ENCODE assay signal across 12 cellular contexts in genomic region chr11:68032003-68032402, GRCh38. TPM values are rescaled to one million over a fixed set of nuclear protein-coding genes. Genes with fewer than 3 reads are reported as not detected.
A peak's percentile ranks its signal among the peaks of the same experiment; 100 is the strongest.
DNase-seq lines count a peak whose midpoint lies in the region; ATAC-seq and TF ChIP-seq lines count a peak whose summit lies in the region.
"Had no signal": no experiment of that assay in that cellular context is flagged by ENCODE, and none has a peak within 500 bp of the region (broad histone marks: within the 10 kb centered on the region; RNA-seq: fewer than 3 reads in every experiment).

No MANE protein-coding gene starts in this region.

- TF ChIP-seq CTCF in heart left ventricle (IDR thresholded peaks at IDR 0.05) (no peak), WTC11 (IDR thresholded peaks at IDR 0.05) (no peak), gastroesophageal sphincter (IDR thresholded peaks at IDR 0.05) (no peak)

- peaks cover 19% of the 10 kb centered on the region for H3K4me1 Mint-ChIP-seq in WTC11
- peaks cover 19 to 38% of the 10 kb centered on the region in 2 donors for H3K4me1 Mint-ChIP-seq in stimulated activated naive B cell treated with anti-CD40 and anti-IgM and Interleukin-4, amounts not matched to agents 10 μg/mL and 1 μg/mL and 100 μg/mL, for 72 hours

- peak overlapping the region; percentile 65 for H3K27ac Mint-ChIP-seq in WTC11
- no peak overlapping the region for H3K27ac Mint-ChIP-seq in stimulated activated naive B cell treated with anti-CD40 and anti-IgM and Interleukin-4, amounts not matched to agents 10 μg/mL and 1 μg/mL and 100 μg/mL, for 72 hours

- ATAC-seq in heart left ventricle (no peak), Right ventricle myocardium superior (ENCODE audit: poor library complexity) (no peak), WTC11 (no peak), gastroesophageal sphincter (no peak), GM21390 (IDR thresholded peaks at IDR 0.05; ENCODE audit: unreplicated experiment) (no peak), sciatic nerve (no peak)
- no peak for ATAC-seq in stimulated activated naive B cell treated with anti-CD40 and anti-IgM and Interleukin-4, amounts not matched to agents 10 μg/mL and 1 μg/mL and 100 μg/mL, for 72 hours (replicated peaks)

- H3K4me1 ChIP-seq in heart left ventricle (peaks cover 0 to 60% (median 41%) of the 10 kb centered on the region in 12 donors), gastroesophageal sphincter (peaks cover 0 to 51% (median 18%) of the 10 kb centered on the region in 3 donors)

- H3K36me3 Mint-ChIP-seq in WTC11 = peaks cover 9% of the 10 kb centered on the region
- H3K36me3 Mint-ChIP-seq in stimulated activated naive B cell treated with anti-CD40 and anti-IgM and Interleukin-4, amounts not matched to agents 10 μg/mL and 1 μg/mL and 100 μg/mL, for 72 hours = peaks cover 17 to 19% of the 10 kb centered on the region in 2 donors

- H3K9me3 Mint-ChIP-seq in WTC11 = no peaks in the 10 kb centered on the region
- no peaks in the 10 kb centered on the region for H3K9me3 Mint-ChIP-seq in stimulated activated naive B cell treated with anti-CD40 and anti-IgM and Interleukin-4, amounts not matched to agents 10 μg/mL and 1 μg/mL and 100 μg/mL, for 72 hours

- intact Hi-C loops in heart left ventricle (cut with DNase I) = loop anchor here in 3 of 10 donors (10.0 kb wide), 3 partner anchors 93 to 183 kb away; partner anchors contain the start of genes CHKA (in 2 of the 3) and KMT5B (in 1 of the 3)
- intact Hi-C loops in Right ventricle myocardium superior (cut with DNase I) = loop anchor here (10.0 kb wide), 1 partner anchor 93 kb away; the partner anchor contains the start of gene CHKA
- intact Hi-C loops in sciatic nerve (cut with DNase I) = loop anchor here (10.0 kb wide), 1 partner anchor 93 kb away; the partner anchor contains the start of gene CHKA

- H3K27ac ChIP-seq in heart left ventricle (peak overlapping the region in 9 of 12 donors; percentile 85 to 98 (median 93)), gastroesophageal sphincter (peak overlapping the region in 3 of 4 donors; percentile 89 to 92 (median 91))

- no peak for TF ChIP-seq EP300 in gastroesophageal sphincter (IDR thresholded peaks at IDR 0.05)

- 73 to 80% (median 76%) methylated on average over 6 to 9 of the region's 9 CpGs for WGBS in heart left ventricle, 4 donors
- 71 to 88% methylated on average over 2 to 9 of the region's 9 CpGs for WGBS in gastroesophageal sphincter (ENCODE audit: low coverage in 1 of 2), 2 donors

- no peak for TF ChIP-seq POLR2A in heart left ventricle (IDR thresholded peaks at IDR 0.05)
- no peak for TF ChIP-seq POLR2A in gastroesophageal sphincter (IDR thresholded peaks at IDR 0.05)

- peaks cover 0 to 41% (median 16%) of the 10 kb centered on the region in 9 donors for H3K36me3 ChIP-seq in heart left ventricle
- H3K36me3 ChIP-seq in gastroesophageal sphincter = peaks cover 0 to 56% of the 10 kb centered on the region in 2 donors

- no peaks in the 10 kb centered on the region for H3K27me3 Mint-ChIP-seq in WTC11 (ENCODE audit: low read depth)
- H3K27me3 Mint-ChIP-seq in stimulated activated naive B cell treated with anti-CD40 and anti-IgM and Interleukin-4, amounts not matched to agents 10 μg/mL and 1 μg/mL and 100 μg/mL, for 72 hours = no peaks in the 10 kb centered on the region

- no peak for DNase-seq in heart left ventricle
- DNase-seq in Right ventricle myocardium superior = no peak
- DNase-seq in WTC11 (ENCODE audit: low spot score) = no peak
- no peak for DNase-seq in stimulated activated naive B cell treated with anti-CD40 and anti-IgM and Interleukin-4, amounts not matched to agents 10 μg/mL and 1 μg/mL and 100 μg/mL, for 72 hours
- DNase-seq in AG20443 (ENCODE audit: low spot score) = no peak
- no peak for DNase-seq in sciatic nerve (ENCODE audit: low spot score)
- DNase-seq: activated CD4-positive, alpha-beta T cell treated with anti-CD3 and anti-CD28 coated beads, Interleukin-2, amount 50 U/mL, for 1 hour; cortex of kidney; NCI-H524; stimulated activated CD4-positive, alpha-beta T cell treated with anti-CD3 and anti-CD28 coated beads, Interleukin-2, amount 100 ng/mL, for 24 hours had no signal

- H3K4me3 ChIP-seq in heart left ventricle (peak overlapping the region in 6 of 12 donors; percentile 65 to 94 (median 88)), gastroesophageal sphincter (peak overlapping the region in 1 of 2 donors; percentile 87)

- H3K9me3 ChIP-seq in heart left ventricle (no peaks in the 10 kb centered on the region), gastroesophageal sphincter (no peaks in the 10 kb centered on the region)

- no peaks in the 10 kb centered on the region for H3K27me3 ChIP-seq in heart left ventricle
- no peaks in the 10 kb centered on the region for H3K27me3 ChIP-seq in gastroesophageal sphincter

- POLR2A ChIA-PET in WTC11 (lab: Charles Lee) = no interaction called here

- peak overlapping the region; percentile 96 for H3K4me3 Mint-ChIP-seq in WTC11
- H3K4me3 Mint-ChIP-seq in stimulated activated naive B cell treated with anti-CD40 and anti-IgM and Interleukin-4, amounts not matched to agents 10 μg/mL and 1 μg/mL and 100 μg/mL, for 72 hours = peak overlapping the region; percentile 88 to 95

- CTCF ChIA-PET in WTC11 (lab: Charles Lee) = interaction anchor here (0.9 kb wide), 1 partner anchor 177 kb away, joined by 3 read pairs; no protein-coding TSS in a partner anchor

TF ChIP-seq in WTC11, 78 proteins besides CTCF, POLR2A, EP300 and RAD21 (continues in another document):
- TF ChIP-seq TP53 (CRISPR knock-in tag; IDR thresholded peaks at IDR 0.05) (no peak), TCF7 (CRISPR knock-in tag; IDR thresholded peaks at IDR 0.05; ENCODE audit: low read depth) (no peak), NR1H2 (CRISPR knock-in tag; IDR thresholded peaks at IDR 0.05) (no peak), ZNF671 (CRISPR knock-in tag; IDR thresholded peaks at IDR 0.05) (no peak), IRF1 (CRISPR knock-in tag; IDR thresholded peaks at IDR 0.05) (no peak), FOXJ3 (CRISPR knock-in tag; IDR thresholded peaks at IDR 0.05; ENCODE audit: borderline replicate concordance) (no peak), USF1 (CRISPR knock-in tag; IDR thresholded peaks at IDR 0.05) (no peak), ZNF281 (CRISPR knock-in tag; IDR thresholded peaks at IDR 0.05) (no peak), FOXP1 (CRISPR knock-in tag; IDR thresholded peaks at IDR 0.05; ENCODE audit: borderline replicate concordance) (no peak)

RNA-seq across cellular contexts. Expression of gene NDUFS8, which starts 1.5 kb away (rescaled TPM):
- total RNA-seq in heart left ventricle (100 to 1,000 TPM; 262 to 948 (median 365) TPM), Right ventricle myocardium superior (474 TPM), WTC11 (2021) (221 to 247 TPM (median 240 TPM) in 3 replicates), gastroesophageal sphincter (100 to 1,000 TPM; 145 to 203 (median 159) TPM), sciatic nerve (63.9 TPM)
- polyA plus RNA-seq in heart left ventricle = 100 to 1,000 TPM; 310 to 870 TPM

RNA-seq across cellular contexts. Expression of gene TCIRG1, which starts 6.8 kb away (rescaled TPM):
- total RNA-seq in heart left ventricle (10 to 100 TPM; 10.2 to 88.7 (median 20.3) TPM), Right ventricle myocardium superior (22.3 TPM), WTC11 (2021) (50.7 to 51.7 TPM (median 51.1 TPM) in 3 replicates), gastroesophageal sphincter (100 to 1,000 TPM in 1 of 4 donors, 10 to 100 TPM in 3; 44.5 to 140 (median 81.2) TPM), sciatic nerve (128 TPM)
- polyA plus RNA-seq in heart left ventricle = 10 to 100 TPM; 25.5 to 36.9 TPM

RNA-seq across cellular contexts. Expression of gene ALDH3B1, which starts 21.9 kb away (rescaled TPM):
- total RNA-seq in heart left ventricle = 10 to 100 TPM in 2 of 9 donors, 1 to 10 TPM in 7; 2.3 to 25.4 (median 6.1) TPM
- 1 to 10 TPM; 2.7 to 3.3 TPM for polyA plus RNA-seq in heart left ventricle
- 4.4 TPM for total RNA-seq in Right ventricle myocardium superior
- 0.30 to 0.53 TPM (median 0.46 TPM) in 3 replicates for total RNA-seq in WTC11 (2021)
- 10 to 100 TPM in 2 of 4 donors, 1 to 10 TPM in 2; 6.4 to 15.1 (median 11.2) TPM for total RNA-seq in gastroesophageal sphincter
- total RNA-seq in sciatic nerve = 46.7 TPM

RNA-seq across cellular contexts. Expression of gene UNC93B1, which starts 28.1 kb away (rescaled TPM):
- total RNA-seq in heart left ventricle (10 to 100 TPM in 3 of 9 donors, 1 to 10 TPM in 6; 5.2 to 34.2 (median 7.9) TPM), Right ventricle myocardium superior (7.3 TPM), WTC11 (2021) (27.7 to 29.7 TPM (median 27.9 TPM) in 3 replicates), gastroesophageal sphincter (10 to 100 TPM; 12.6 to 33.0 (median 26.1) TPM), sciatic nerve (37.0 TPM)
- 1 to 10 TPM; 5.0 to 6.5 TPM for polyA plus RNA-seq in heart left ventricle
